Comparison of ENCODE assay signal across 9 cellular contexts in the genomic region with DNA sequence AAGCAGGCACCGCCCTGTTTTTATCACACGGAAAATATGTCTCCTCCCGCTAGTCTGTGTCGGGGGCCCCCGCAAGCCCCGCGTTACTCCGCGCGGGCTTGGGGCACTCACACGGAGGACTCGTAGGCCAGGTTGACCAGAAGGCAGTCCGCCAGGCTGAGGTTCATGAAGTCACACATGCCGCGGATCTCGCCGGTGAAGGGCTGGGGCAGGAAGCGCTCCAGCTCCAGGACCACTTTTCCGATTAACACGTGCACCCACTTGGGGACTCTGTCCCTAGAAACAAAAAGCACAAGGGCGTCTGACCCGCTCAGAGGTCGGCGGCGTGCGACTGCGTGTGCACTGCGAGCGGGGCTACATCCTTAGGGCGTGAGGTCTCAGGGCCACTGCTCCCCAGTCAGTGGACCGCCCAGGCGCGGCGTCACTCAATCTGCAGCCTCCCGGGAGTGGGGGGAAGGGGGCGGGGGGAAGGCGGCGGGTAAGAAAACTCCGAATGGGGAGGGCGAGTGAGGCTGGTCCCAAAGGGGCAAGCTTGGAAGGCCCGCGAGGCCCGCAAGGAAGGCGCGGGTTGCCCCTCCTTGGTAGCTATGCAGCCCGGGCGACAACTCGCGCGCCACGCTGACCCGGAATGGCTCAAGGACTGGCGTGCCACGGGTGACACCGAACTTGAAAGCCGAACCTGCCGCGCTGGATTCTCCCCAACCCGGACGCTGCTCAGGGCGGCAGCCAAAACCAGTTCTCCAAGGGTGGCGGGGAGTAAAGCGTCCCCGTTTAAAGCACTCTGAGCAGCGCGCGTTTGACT. TPM values are rescaled to one million over a fixed set of nuclear protein-coding genes. Genes with fewer than 3 reads are reported as not detected.
DNase-seq lines count a peak whose midpoint lies in the region; ATAC-seq and TF ChIP-seq lines count a peak whose summit lies in the region.
"Had no signal": no experiment of that assay in that cellular context is flagged by ENCODE, and none has a peak within 500 bp of the region (broad histone marks: within the 10 kb centered on the region; RNA-seq: fewer than 3 reads in every experiment).

No MANE protein-coding gene starts in this region.

- peak; percentile 63 for ATAC-seq in HG03175 (IDR thresholded peaks at IDR 0.05; ENCODE audit: unreplicated experiment)

- TF ChIP-seq POLR2A in GM18951 (IDR thresholded peaks at IDR 0.05; ENCODE audit: extremely low read depth, insufficient read depth, insufficient read length), result peak; percentile 61

- H4K20me1 ChIP-seq in BLaER1 treated with 17β-estradiol and CSF1 and Interleukin-3, amounts not matched to agents 10 nM and 100 nM, result peaks cover 0 to 7% (median 0%) of the 10 kb centered on the region in 11 experiments; a peak in 2 of 22 replicates
- peaks cover 23% of the 10 kb centered on the region for H4K20me1 ChIP-seq in neural progenitor cell (ENCODE audit: low read depth)

- TF ChIP-seq CTCF in foreskin fibroblast (IDR thresholded peaks at IDR 0.05; ENCODE audit: low read depth, low read length), result no peak
- TF ChIP-seq CTCF in neural progenitor cell (IDR thresholded peaks at IDR 0.05), result no peak

- no peaks in the 10 kb centered on the region for H3K79me2 ChIP-seq in neural progenitor cell (ENCODE audit: low read depth)

- H3K9ac ChIP-seq in BLaER1 treated with 17β-estradiol and CSF1 and Interleukin-3, amounts not matched to agents 10 nM and 100 nM, result peak overlapping the region; percentile 84 to 93 (median 90)
- no peak overlapping the region for H3K9ac ChIP-seq in neural progenitor cell

- no peaks in the 10 kb centered on the region for H3K9me3 ChIP-seq in BLaER1 treated with 17β-estradiol and CSF1 and Interleukin-3, amounts not matched to agents 10 nM and 100 nM (replicated peaks in 1 of 11)
- no peaks in the 10 kb centered on the region for H3K9me3 ChIP-seq in neural progenitor cell (ENCODE audit: low read depth)

- H2AFZ ChIP-seq in neural progenitor cell (replicated peaks), result peak overlapping the region; percentile 35

- no peaks in the 10 kb centered on the region for H3K27me3 ChIP-seq in BLaER1 treated with 17β-estradiol and CSF1 and Interleukin-3, amounts not matched to agents 10 nM and 100 nM
- peaks cover 32% of the 10 kb centered on the region for H3K27me3 ChIP-seq in neural progenitor cell

- H3K4me2 ChIP-seq in BLaER1 treated with 17β-estradiol and CSF1 and Interleukin-3, amounts not matched to agents 10 nM and 100 nM, result peak overlapping the region; percentile 76 to 97 (median 87)
- peak overlapping the region; percentile 96 for H3K4me2 ChIP-seq in neural progenitor cell

- peaks cover 37 to 59% (median 40%) of the 10 kb centered on the region in 10 experiments for H3K4me1 ChIP-seq in BLaER1 treated with 17β-estradiol and CSF1 and Interleukin-3, amounts not matched to agents 10 nM and 100 nM
- H3K4me1 ChIP-seq in neural progenitor cell, result no peaks in the 10 kb centered on the region

- H3K4me3 Mint-ChIP-seq in neural progenitor cell, result peak overlapping the region; percentile 90

- H3K27ac Mint-ChIP-seq in neural progenitor cell, result no peak overlapping the region

- in situ Hi-C loops in GM18951 (cut with MboI; ENCODE audit: low sequenced_read_pairs, unreplicated experiment), result no loop called here

- H3K4me3 ChIP-seq in BLaER1 treated with 17β-estradiol and CSF1 and Interleukin-3, amounts not matched to agents 10 nM and 100 nM, result peak overlapping the region; percentile 64 to 96 (median 83)
- H3K4me3 ChIP-seq in foreskin fibroblast (ENCODE audit: low read depth in 1 of 2, low read length in 2 of 2) (peak overlapping the region; percentile 82 to 88), neural progenitor cell (peak overlapping the region; percentile 75)

- peaks cover 5% of the 10 kb centered on the region for H3K36me3 Mint-ChIP-seq in neural progenitor cell

- peak overlapping the region; percentile 76 to 95 (median 89); a peak in 21 of 22 replicates for H3K27ac ChIP-seq in BLaER1 treated with 17β-estradiol and CSF1 and Interleukin-3, amounts not matched to agents 10 nM and 100 nM
- no peak overlapping the region for H3K27ac ChIP-seq in neural progenitor cell

- H3K27me3 Mint-ChIP-seq in neural progenitor cell (ENCODE audit: insufficient read depth, low read depth), result no peaks in the 10 kb centered on the region

- peaks cover 7 to 61% (median 29%) of the 10 kb centered on the region in 11 experiments; a peak in 20 of 22 replicates for H3K36me3 ChIP-seq in BLaER1 treated with 17β-estradiol and CSF1 and Interleukin-3, amounts not matched to agents 10 nM and 100 nM
- no peaks in the 10 kb centered on the region for H3K36me3 ChIP-seq in neural progenitor cell

- no peaks in the 10 kb centered on the region for H3K9me3 Mint-ChIP-seq in neural progenitor cell

- peaks cover 20% of the 10 kb centered on the region for H3F3A ChIP-seq in neural progenitor cell (ENCODE audit: low read depth)

- H3K4me1 Mint-ChIP-seq in neural progenitor cell, result peaks cover 11% of the 10 kb centered on the region

- peak; percentile 81 for DNase-seq in RKO (ENCODE audit: low spot score)
- DNase-seq in activated effector memory CD4-positive, alpha-beta T cell treated with anti-CD3 and anti-CD28 coated beads, Interleukin-2, amount 50 U/mL, for 16 hours, result peak; percentile 91
- peak; percentile 49 to 75 for DNase-seq in foreskin fibroblast
- DNase-seq in neural progenitor cell (ENCODE audit: low spot score), result peak; percentile 81
- DNase-seq in stromal cell of bone marrow (ENCODE audit: low read depth), result peak; percentile 33

RNA-seq across cellular contexts. Expression of gene NAAA, which starts 0.7 kb away (rescaled TPM):
- 0.07 and 0.84 TPM in 2 replicates for total RNA-seq in neural progenitor cell (ENCODE audit: low replicate concordance)

RNA-seq across cellular contexts. Expression of gene PPEF2, which starts 37.8 kb away (rescaled TPM):
- 0.07 TPM in 1 of 2 replicates, not detected in the other for total RNA-seq in neural progenitor cell (ENCODE audit: low replicate concordance)
- total RNA-seq: glomerular endothelial cell had no signal

RNA-seq across cellular contexts. Expression of gene SDAD1, which starts 50.7 kb away (rescaled TPM):
- total RNA-seq in neural progenitor cell (ENCODE audit: low replicate concordance), result 41.8 and 79.5 TPM in 2 replicates

Comparison
In these comparisons a context has a peak if more than half of its experiments do, and no peak if none do; other contexts are left out.
1. DNase-seq: peak in every context shown above with its lines; median percentile 91 in activated effector memory CD4-positive, alpha-beta T cell treated with anti-CD3 and anti-CD28 coated beads, Interleukin-2, amount 50 U/mL, for 16 hours; 81 in RKO; 81 in neural progenitor cell; 62 in foreskin fibroblast; 33 in stromal cell of bone marrow.